Comparison of ENCODE assay signal across 18 cellular contexts in the genomic region with DNA sequence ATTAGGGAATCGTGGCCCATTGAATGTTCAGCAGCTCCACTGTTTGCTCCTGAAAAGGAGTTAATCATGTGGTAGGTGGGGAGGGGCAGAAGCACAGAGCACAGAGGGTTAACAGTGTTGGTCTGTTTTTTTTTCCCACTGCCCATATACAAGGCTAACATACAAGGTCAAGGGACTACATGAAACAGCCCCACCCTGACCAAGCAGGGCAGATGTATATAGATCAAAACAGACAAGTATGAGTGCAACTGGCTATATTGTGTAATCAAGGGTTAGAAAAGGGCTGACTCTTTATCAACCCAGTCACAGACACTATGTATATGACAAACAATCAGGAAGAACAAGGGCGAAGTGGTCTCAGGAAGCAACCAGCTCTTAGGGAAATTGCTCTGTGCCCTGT.
"Had no signal": no experiment of that assay in that cellular context is flagged by ENCODE, and none has a peak within 500 bp of the region (broad histone marks: within the 10 kb centered on the region; RNA-seq: fewer than 3 reads in every experiment).

No MANE protein-coding gene starts in this region.

- H3K36me3 ChIP-seq: colonic mucosa, gastrocnemius medialis, left lung, lower lobe of right lung, tibial nerve had no signal

- H3K27me3 ChIP-seq: colonic mucosa, gastrocnemius medialis, left lung, testis, tibial nerve had no signal

- H3K4me3 ChIP-seq: colonic mucosa, gastrocnemius medialis, left lung, lower lobe of right lung, testis, tibial nerve had no signal

- FAIRE-seq: endothelial cell of umbilical vein had no signal

- H3K9me3 ChIP-seq: colonic mucosa, gastrocnemius medialis, left lung, lower lobe of right lung, testis, tibial nerve had no signal

- H3K27ac ChIP-seq: colonic mucosa, gastrocnemius medialis, left lung, lower lobe of right lung, testis, tibial nerve had no signal

- DNase-seq: colonic mucosa; dermis blood vessel endothelial cell; endodermal cell; erythroblast; gastrocnemius medialis; glutamatergic neuron; islet precursor cell; left lung; lower lobe of right lung; natural killer cell; posterior cingulate gyrus; stimulated activated CD4-positive, alpha-beta T cell treated with anti-CD3 and anti-CD28 coated beads, Interleukin-2, amount 100 ng/mL, for 24 hours; stimulated activated CD4-positive, alpha-beta T cell treated with anti-CD3 and anti-CD28 coated beads, Interleukin-4, amount 100 ng/mL, for 4 hours; stimulated activated naive B cell treated with anti-CD40 and anti-IgM and Interleukin-4, amounts not matched to agents 10 μg/mL and 1 μg/mL and 100 μg/mL, for 72 hours; stimulated activated naive CD8-positive, alpha-beta T cell treated with anti-CD3 and anti-CD28 coated beads, Interleukin-15, amount 100 ng/mL, for 72 hours; testis had no signal

- H3K4me1 ChIP-seq: colonic mucosa, left lung, lower lobe of right lung, testis, tibial nerve had no signal
